In genomic region chr3:196412704-196413103, GRCh38 we compare ENCODE assay signal across 17 cellular contexts.
DNase-seq lines count a peak whose midpoint lies in the region; ATAC-seq lines count a peak whose summit lies in the region.
"Had no signal": no experiment of that assay in that cellular context is flagged by ENCODE, and none has a peak within 500 bp of the region (broad histone marks: within the 10 kb centered on the region; RNA-seq: fewer than 3 reads in every experiment).

No MANE protein-coding gene starts in this region.

- peaks cover 15% of the 10 kb centered on the region for H3K36me3 Mint-ChIP-seq in dendritic cell treated with granulocyte-macrophage colony-stimulating factor and Interleukin-4, amounts not matched to agents 40 ng/mL and 50 ng/mL, for 4 days (ENCODE audit: low read depth)

- ATAC-seq in GM18867 (IDR thresholded peaks at IDR 0.05; ENCODE audit: unreplicated experiment) = peak; percentile 83
- peak; percentile 81 for ATAC-seq in GM21529 (IDR thresholded peaks at IDR 0.05; ENCODE audit: unreplicated experiment)
- ATAC-seq in HG03139 (IDR thresholded peaks at IDR 0.05; ENCODE audit: unreplicated experiment) = peak; percentile 67
- no peak for ATAC-seq in HG02571 (IDR thresholded peaks at IDR 0.05; ENCODE audit: unreplicated experiment)
- ATAC-seq: activated T-helper 17 cell treated with anti-CD3 and anti-CD28 coated beads, Interleukin-2, amount 50 U/mL, for 72 hours; stimulated activated effector memory CD8-positive, alpha-beta T cell treated with anti-CD3 and anti-CD28 coated beads, Interleukin-12 subunit alpha, Interleukin-12 subunit beta, amount 100 ng/mL, for 72 hours had no signal

- peak overlapping the region; percentile 25 for H3K4me3 Mint-ChIP-seq in dendritic cell treated with granulocyte-macrophage colony-stimulating factor and Interleukin-4, amounts not matched to agents 40 ng/mL and 50 ng/mL, for 4 days
- H3K4me3 Mint-ChIP-seq: activated CD4-positive, alpha-beta memory T cell treated with anti-CD3 and anti-CD28 coated beads for 36 hours; activated T-helper 17 cell treated with anti-CD3 and anti-CD28 coated beads, Interleukin-2, amount 50 U/mL, for 72 hours; mesothelial cell of epicardium; stimulated activated effector memory CD8-positive, alpha-beta T cell treated with anti-CD3 and anti-CD28 coated beads, Interleukin-12 subunit alpha, Interleukin-12 subunit beta, amount 100 ng/mL, for 72 hours had no signal

- H3K4me1 Mint-ChIP-seq in dendritic cell treated with granulocyte-macrophage colony-stimulating factor and Interleukin-4, amounts not matched to agents 40 ng/mL and 50 ng/mL, for 4 days (ENCODE audit: low read depth) = peaks cover 58% of the 10 kb centered on the region

- H3K27me3 Mint-ChIP-seq in dendritic cell treated with granulocyte-macrophage colony-stimulating factor and Interleukin-4, amounts not matched to agents 40 ng/mL and 50 ng/mL, for 4 days = no peaks in the 10 kb centered on the region
- H3K27me3 Mint-ChIP-seq: activated CD4-positive, alpha-beta memory T cell treated with anti-CD3 and anti-CD28 coated beads for 36 hours; activated T-helper 17 cell treated with anti-CD3 and anti-CD28 coated beads, Interleukin-2, amount 50 U/mL, for 72 hours had no signal

- peaks cover 9% of the 10 kb centered on the region for H3K9me3 Mint-ChIP-seq in dendritic cell treated with granulocyte-macrophage colony-stimulating factor and Interleukin-4, amounts not matched to agents 40 ng/mL and 50 ng/mL, for 4 days
- H3K9me3 Mint-ChIP-seq: activated T-helper 17 cell treated with anti-CD3 and anti-CD28 coated beads, Interleukin-2, amount 50 U/mL, for 72 hours had no signal

- intact Hi-C loops in dendritic cell treated with granulocyte-macrophage colony-stimulating factor and Interleukin-4, amounts not matched to agents 40 ng/mL and 50 ng/mL, for 4 days (cut with micrococcal nuclease) = no loop called here

- peak overlapping the region; percentile 69 for H3K27ac Mint-ChIP-seq in dendritic cell treated with granulocyte-macrophage colony-stimulating factor and Interleukin-4, amounts not matched to agents 40 ng/mL and 50 ng/mL, for 4 days
- H3K27ac Mint-ChIP-seq: activated CD4-positive, alpha-beta memory T cell treated with anti-CD3 and anti-CD28 coated beads for 36 hours; activated T-helper 17 cell treated with anti-CD3 and anti-CD28 coated beads, Interleukin-2, amount 50 U/mL, for 72 hours; mesothelial cell of epicardium; stimulated activated effector memory CD8-positive, alpha-beta T cell treated with anti-CD3 and anti-CD28 coated beads, Interleukin-12 subunit alpha, Interleukin-12 subunit beta, amount 100 ng/mL, for 72 hours had no signal

- DNase-seq in COLO829 (ENCODE audit: low spot score) (no peak), GOT3 (lab: John Stamatoyannopoulos, UW) (no peak)
- no peak for DNase-seq in activated CD4-positive, alpha-beta T cell treated with anti-CD3 and anti-CD28 coated beads, Interleukin-2, amount 50 U/mL, for 1 hour
- DNase-seq: activated CD4-positive, alpha-beta memory T cell treated with anti-CD3 and anti-CD28 coated beads for 36 hours; anterior cingulate cortex; C1 segment of cervical spinal cord; NCI-H1930; NCI-H524 treated with DMSO at 0.1 percent for 48 hours; sigmoid colon had no signal
